ENCODE assay signal across 8 cellular contexts in the genomic region with DNA sequence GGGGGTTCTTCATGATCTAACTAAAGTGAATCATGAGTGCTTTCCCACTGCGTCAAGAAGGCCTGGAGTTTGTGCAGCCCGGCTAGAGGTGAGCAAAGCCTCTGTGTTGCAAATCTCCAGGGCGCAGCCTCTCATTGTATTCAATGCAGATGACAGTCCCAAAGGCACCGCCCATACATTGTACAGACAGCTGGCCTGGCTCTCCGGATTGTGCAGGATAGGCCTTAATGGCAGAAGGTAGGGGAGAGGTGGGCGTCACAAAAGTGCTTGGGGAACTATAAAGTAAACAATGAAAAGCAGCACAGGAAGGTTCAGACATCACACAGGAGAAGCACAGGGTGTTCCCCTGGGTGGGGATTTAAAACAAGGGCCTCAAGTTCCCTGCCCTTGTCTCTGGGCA. TPM values are rescaled to one million over a fixed set of nuclear protein-coding genes. Genes with fewer than 3 reads are reported as not detected.
DNase-seq lines count a peak whose midpoint lies in the region; ATAC-seq and TF ChIP-seq lines count a peak whose summit lies in the region.

No MANE protein-coding gene starts in this region.

- TF ChIP-seq CTCF in choroid plexus epithelial cell (conservative IDR thresholded peaks at IDR 0.05; ENCODE audit: low read depth, low read length) (no peak), natural killer cell (IDR thresholded peaks at IDR 0.05) (no peak)

- H3K4me3 Mint-ChIP-seq in natural killer cell = peak overlapping the region; percentile 96

- H3K27me3 ChIP-seq in ACC112 (ENCODE audit: insufficient read depth, low read length) (no peaks in the 10 kb centered on the region), HUES6 (ENCODE audit: control insufficient read depth, insufficient read depth, low read length) (peaks cover 7% of the 10 kb centered on the region; the same call in 1 of the 2 replicates)

- DNase-seq in choroid plexus epithelial cell (ENCODE audit: low read depth) (no peak), natural killer cell (no peak), GOT3 (lab: John Stamatoyannopoulos, UW) (no peak), hippocampal formation (lab: John Stamatoyannopoulos, UW) (no peak)
- no peak for DNase-seq in stimulated activated CD4-positive, alpha-beta T cell treated with anti-CD3 and anti-CD28 coated beads, Interleukin-2, amount 100 ng/mL, for 48 hours

- peaks cover 4% of the 10 kb centered on the region for H3K79me2 ChIP-seq in ACC112 (ENCODE audit: control insufficient read depth, insufficient read depth, low read length, unreplicated experiment)

- intact Hi-C loops in natural killer cell (cut with micrococcal nuclease) = loop anchor here (5.0 kb wide), 1 partner anchor 732 kb away; a partner anchor contains a TSS

- H3K36me3 Mint-ChIP-seq in natural killer cell = no peaks in the 10 kb centered on the region

- peak overlapping the region; percentile 57 for H2AFZ ChIP-seq in ACC112 (ENCODE audit: low read length, unreplicated experiment)

- peak overlapping the region; percentile 98; the same call in 1 of the 2 replicates for H3K27ac ChIP-seq in ACC112 (ENCODE audit: low read depth, low read length)
- no peak overlapping the region; the same call in 1 of the 2 replicates for H3K27ac ChIP-seq in HUES6 (ENCODE audit: low read depth, low read length)

- H3K27me3 Mint-ChIP-seq in natural killer cell (ENCODE audit: low read depth in 2 of 2) = no peaks in the 10 kb centered on the region

- no peaks in the 10 kb centered on the region for H3K9me3 Mint-ChIP-seq in natural killer cell

- H3K27ac Mint-ChIP-seq in natural killer cell = peak overlapping the region; percentile 89 to 97

- peak overlapping the region; percentile 9 for H3K9ac ChIP-seq in HUES6 (ENCODE audit: low read length)

- H3K36me3 ChIP-seq in ACC112 (ENCODE audit: insufficient read depth, low read length) = no peaks in the 10 kb centered on the region
- H3K36me3 ChIP-seq in HUES6 (ENCODE audit: control insufficient read depth, insufficient read depth, low read length) = no peaks in the 10 kb centered on the region; the same call in 1 of the 2 replicates

- peaks cover 23% of the 10 kb centered on the region for H3K4me1 ChIP-seq in ACC112 (ENCODE audit: control insufficient read depth, insufficient read depth, low read length, unreplicated experiment)
- H3K4me1 ChIP-seq in HUES6 (ENCODE audit: control insufficient read depth, insufficient read depth, low read length) = peaks cover 37% of the 10 kb centered on the region

- peak overlapping the region; percentile 96 for H3K4me3 ChIP-seq in ACC112 (ENCODE audit: low read depth, low read length)
- H3K4me3 ChIP-seq in HUES6 (ENCODE audit: low read depth, low read length) = peak overlapping the region; percentile 69
- H3K4me3 ChIP-seq in choroid plexus epithelial cell (ENCODE audit: low read depth, low read length) = peak overlapping the region; percentile 88

- H3K9me3 ChIP-seq in HUES6 (ENCODE audit: control insufficient read depth, insufficient read depth, low read depth, low read length) = no peaks in the 10 kb centered on the region

- ATAC-seq in natural killer cell (no peak), GM21619 (IDR thresholded peaks at IDR 0.05; ENCODE audit: unreplicated experiment) (no peak)

- peaks cover 45 to 46% of the 10 kb centered on the region in 2 donors for H3K4me1 Mint-ChIP-seq in natural killer cell

RNA-seq across cellular contexts. Expression of a gene that starts 0.9 kb away (rescaled TPM):
- total RNA-seq in natural killer cell = 10 to 100 TPM; 74.2 to 92.3 (median 78.7) TPM
